ENCODE assay signal across 2 cellular contexts in the genomic region with DNA sequence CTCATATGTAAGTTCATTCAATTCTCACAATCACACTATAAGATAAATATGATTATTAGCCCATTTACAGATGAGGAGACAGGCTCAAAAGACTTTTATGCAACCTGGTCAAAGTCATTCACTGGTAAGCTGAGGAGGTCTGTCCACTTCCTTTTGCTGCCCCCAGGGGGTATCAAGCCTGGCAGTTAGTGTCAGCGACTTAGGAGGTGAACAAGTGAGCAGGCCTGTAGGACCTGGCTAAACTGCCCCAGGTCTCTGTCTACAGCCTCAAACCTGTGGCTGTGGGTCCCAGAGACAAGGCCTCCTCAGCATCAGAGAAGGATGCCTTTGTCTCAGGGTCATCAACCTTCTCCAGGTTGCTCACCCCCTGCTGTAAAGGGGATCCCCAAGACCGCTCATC.
TF ChIP-seq lines count a peak whose summit lies in the region.

No MANE protein-coding gene starts in this region.

TF ChIP-seq in A549, 52 proteins besides CTCF, POLR2A, EP300 and RAD21 (continued from another document):
- no peak for TF ChIP-seq SREBF2 (IDR thresholded peaks at IDR 0.05)
- TF ChIP-seq NFE2L2 (conservative IDR thresholded peaks at IDR 0.05; ENCODE audit: low read length), result no peak
- TF ChIP-seq, protein P1, sequence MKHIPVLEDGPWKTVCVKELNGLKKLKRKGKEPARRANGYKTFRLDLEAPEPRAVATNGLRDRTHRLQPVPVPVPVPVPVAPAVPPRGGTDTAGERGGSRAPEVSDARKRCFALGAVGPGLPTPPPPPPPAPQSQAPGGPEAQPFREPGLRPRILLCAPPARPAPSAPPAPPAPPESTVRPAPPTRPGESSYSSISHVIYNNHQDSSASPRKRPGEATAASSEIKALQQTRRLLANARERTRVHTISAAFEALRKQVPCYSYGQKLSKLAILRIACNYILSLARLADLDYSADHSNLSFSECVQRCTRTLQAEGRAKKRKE (CRISPR knock-in tag; IDR thresholded peaks at IDR 0.05; ENCODE audit: low read depth), result 0 out of 2 replicates have a peak, but pooled peaks have one; percentile 42
- 0 out of 2 replicates have a peak, but pooled peaks have one; percentile 58 for TF ChIP-seq HOXA7 (CRISPR knock-in tag; IDR thresholded peaks at IDR 0.05)

TF ChIP-seq in IMR-90, 13 proteins besides CTCF, POLR2A, EP300 and RAD21:
- TF ChIP-seq FOS (IDR thresholded peaks at IDR 0.05; ENCODE audit: low read depth, low read length) (no peak), RCOR1 (IDR thresholded peaks at IDR 0.05; ENCODE audit: insufficient replicate concordance, low read length) (no peak), MAFK (IDR thresholded peaks at IDR 0.05; ENCODE audit: low read depth, low read length) (no peak), RFX5 (IDR thresholded peaks at IDR 0.05; ENCODE audit: low read depth, low read length) (no peak)
- TF ChIP-seq, protein P2, sequence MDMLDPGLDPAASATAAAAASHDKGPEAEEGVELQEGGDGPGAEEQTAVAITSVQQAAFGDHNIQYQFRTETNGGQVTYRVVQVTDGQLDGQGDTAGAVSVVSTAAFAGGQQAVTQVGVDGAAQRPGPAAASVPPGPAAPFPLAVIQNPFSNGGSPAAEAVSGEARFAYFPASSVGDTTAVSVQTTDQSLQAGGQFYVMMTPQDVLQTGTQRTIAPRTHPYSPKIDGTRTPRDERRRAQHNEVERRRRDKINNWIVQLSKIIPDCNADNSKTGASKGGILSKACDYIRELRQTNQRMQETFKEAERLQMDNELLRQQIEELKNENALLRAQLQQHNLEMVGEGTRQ (IDR thresholded peaks at IDR 0.05; ENCODE audit: low read depth, low read length), result no peak
